In genomic region chr3:24500806-24501205, GRCh38 we compare ENCODE assay signal across 1 cellular context.
A peak's percentile ranks its signal among the peaks of the same experiment; 100 is the strongest.
TF ChIP-seq lines count a peak whose summit lies in the region.

No MANE protein-coding gene starts in this region.

TF ChIP-seq in HepG2, 621 proteins besides CTCF, POLR2A, EP300 and RAD21:
- TF ChIP-seq AHDC1 (CRISPR knock-in tag; IDR thresholded peaks at IDR 0.05; ENCODE audit: borderline replicate concordance) (no peak), CEBPB (IDR thresholded peaks at IDR 0.05; ENCODE audit: borderline replicate concordance, low read depth, low read length) (0 out of 2 replicates have a peak, but pooled peaks have one; percentile 15), NR0B2 (CRISPR knock-in tag; IDR thresholded peaks at IDR 0.05) (no peak)
